Comparison of ENCODE assay signal across 8 cellular contexts in the genomic region with DNA sequence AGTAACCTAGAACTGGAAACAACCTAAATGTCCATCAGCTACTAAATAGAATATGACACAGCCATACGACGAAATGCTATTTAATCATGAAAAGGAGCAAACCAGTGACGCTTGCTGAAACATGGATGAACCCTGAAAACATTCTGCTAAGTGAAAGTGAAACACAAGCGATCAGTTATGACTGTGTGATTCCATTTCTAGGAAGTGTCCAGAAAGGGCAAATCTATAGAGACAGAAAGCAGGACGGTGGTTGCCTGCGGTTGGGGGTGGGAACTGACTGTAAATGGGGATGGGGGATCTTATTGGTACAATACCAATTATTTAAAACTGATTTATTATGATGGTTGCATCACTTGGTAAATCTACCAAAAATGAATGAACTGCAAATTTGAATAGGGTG.
DNase-seq lines count a peak whose midpoint lies in the region; ATAC-seq and TF ChIP-seq lines count a peak whose summit lies in the region.

No MANE protein-coding gene starts in this region.

- TF ChIP-seq CTCF in adrenal gland (IDR thresholded peaks at IDR 0.05) (no peak), smooth muscle cell (IDR thresholded peaks at IDR 0.05; ENCODE audit: borderline replicate concordance, insufficient read depth, poor library complexity, severe bottlenecking) (no peak)

- H3K27me3 Mint-ChIP-seq in IgD-negative memory B cell, result peaks cover 6% of the 10 kb centered on the region
- H3K27me3 Mint-ChIP-seq in activated naive CD8-positive, alpha-beta T cell treated with anti-CD3 and anti-CD28 coated beads for 36 hours, result no peaks in the 10 kb centered on the region

- H3K9ac ChIP-seq in smooth muscle cell (ENCODE audit: low read depth), result no peak overlapping the region

- H3K4me3 Mint-ChIP-seq in IgD-negative memory B cell, result peak overlapping the region; percentile 63 to 85 (median 64)
- peak overlapping the region; percentile 60 for H3K4me3 Mint-ChIP-seq in activated naive CD8-positive, alpha-beta T cell treated with anti-CD3 and anti-CD28 coated beads for 36 hours

- H3K4me1 Mint-ChIP-seq in IgD-negative memory B cell, result peaks cover 4 to 6% (median 6%) of the 10 kb centered on the region in 3 donors
- peaks cover 76% of the 10 kb centered on the region for H3K4me1 Mint-ChIP-seq in activated naive CD8-positive, alpha-beta T cell treated with anti-CD3 and anti-CD28 coated beads for 36 hours

- no peaks in the 10 kb centered on the region for H4K20me1 ChIP-seq in smooth muscle cell (ENCODE audit: low read depth)

- no peaks in the 10 kb centered on the region for H3K36me3 Mint-ChIP-seq in IgD-negative memory B cell
- H3K36me3 Mint-ChIP-seq in activated naive CD8-positive, alpha-beta T cell treated with anti-CD3 and anti-CD28 coated beads for 36 hours, result peaks cover 33% of the 10 kb centered on the region

- H3K9me3 ChIP-seq in adrenal gland (replicated peaks in 1 of 3), result peaks cover 0 to 7% (median 0%) of the 10 kb centered on the region in 3 donors
- no peaks in the 10 kb centered on the region for H3K9me3 ChIP-seq in smooth muscle cell (replicated peaks; ENCODE audit: low read depth)

- no peaks in the 10 kb centered on the region for H3F3A ChIP-seq in smooth muscle cell (ENCODE audit: low read depth)

- H3K79me2 ChIP-seq in smooth muscle cell (ENCODE audit: low read depth), result no peaks in the 10 kb centered on the region

- TF ChIP-seq POLR2A in adrenal gland (IDR thresholded peaks at IDR 0.05), result no peak

- H3K9me3 Mint-ChIP-seq in IgD-negative memory B cell, result no peaks in the 10 kb centered on the region
- peaks cover 4% of the 10 kb centered on the region for H3K9me3 Mint-ChIP-seq in activated naive CD8-positive, alpha-beta T cell treated with anti-CD3 and anti-CD28 coated beads for 36 hours

- WGBS in adrenal gland, 4 donors, result 66 to 78% (median 70%) methylated on average over 6 of the region's 6 CpGs
- WGBS in smooth muscle cell (ENCODE audit: low lambda C conversion rate), result 95% methylated on average over 6 of the region's 6 CpGs

- H3K27me3 ChIP-seq in adrenal gland, result no peaks in the 10 kb centered on the region
- no peaks in the 10 kb centered on the region for H3K27me3 ChIP-seq in smooth muscle cell (ENCODE audit: low read depth)

- H3K4me1 ChIP-seq in adrenal gland (replicated peaks in 1 of 2), result no peaks in the 10 kb centered on the region
- H3K4me1 ChIP-seq in smooth muscle cell (ENCODE audit: low read depth), result no peaks in the 10 kb centered on the region

- no peak overlapping the region for H3K4me2 ChIP-seq in smooth muscle cell

- peak overlapping the region in 1 of 3 donors; percentile 88 for H3K27ac Mint-ChIP-seq in IgD-negative memory B cell
- peak overlapping the region; percentile 89 for H3K27ac Mint-ChIP-seq in activated naive CD8-positive, alpha-beta T cell treated with anti-CD3 and anti-CD28 coated beads for 36 hours

- H3K27ac ChIP-seq in adrenal gland (no peak overlapping the region), smooth muscle cell (ENCODE audit: low read depth) (no peak overlapping the region)

- DNase-seq in CD1c-positive myeloid dendritic cell (ENCODE audit: extremely low spot score), result peak; percentile 62
- peak; percentile 66 for DNase-seq in activated naive CD8-positive, alpha-beta T cell treated with anti-CD3 and anti-CD28 coated beads for 36 hours
- DNase-seq in adrenal gland, result no peak
- DNase-seq in NCI-H1105 treated with DMSO at 0.1 percent for 48 hours (lab: John Stamatoyannopoulos, UW), result no peak
- no peak for DNase-seq in NCI-H1436 treated with DMSO at 0.1 percent for 48 hours (lab: John Stamatoyannopoulos, UW)
- DNase-seq in smooth muscle cell (lab: John Stamatoyannopoulos, UW; ENCODE audit: unreplicated experiment), result no peak

- intact Hi-C loops in adrenal gland (cut with DNase I), result no loop called here

- H3K4me3 ChIP-seq in adrenal gland, result peak overlapping the region in 1 of 4 donors; percentile 18
- H3K4me3 ChIP-seq in smooth muscle cell, result no peak overlapping the region

- H2AFZ ChIP-seq in smooth muscle cell (ENCODE audit: low read depth), result no peak overlapping the region

- no peaks in the 10 kb centered on the region for H3K36me3 ChIP-seq in adrenal gland (replicated peaks in 1 of 2)
- H3K36me3 ChIP-seq in smooth muscle cell (ENCODE audit: low read depth), result no peaks in the 10 kb centered on the region

- ATAC-seq in GM21390 (IDR thresholded peaks at IDR 0.05; ENCODE audit: unreplicated experiment), result peak; percentile 76

Comparison
In these comparisons a context has a peak if more than half of its experiments do, and no peak if none do; other contexts are left out.
1. DNase-seq: peak in CD1c-positive myeloid dendritic cell (single experiment) and activated naive CD8-positive, alpha-beta T cell treated with anti-CD3 and anti-CD28 coated beads for 36 hours (single experiment); none in adrenal gland (0 of 7), NCI-H1105 treated with DMSO at 0.1 percent for 48 hours (single experiment), NCI-H1436 treated with DMSO at 0.1 percent for 48 hours (single experiment) and smooth muscle cell (single experiment).